In the genomic region with DNA sequence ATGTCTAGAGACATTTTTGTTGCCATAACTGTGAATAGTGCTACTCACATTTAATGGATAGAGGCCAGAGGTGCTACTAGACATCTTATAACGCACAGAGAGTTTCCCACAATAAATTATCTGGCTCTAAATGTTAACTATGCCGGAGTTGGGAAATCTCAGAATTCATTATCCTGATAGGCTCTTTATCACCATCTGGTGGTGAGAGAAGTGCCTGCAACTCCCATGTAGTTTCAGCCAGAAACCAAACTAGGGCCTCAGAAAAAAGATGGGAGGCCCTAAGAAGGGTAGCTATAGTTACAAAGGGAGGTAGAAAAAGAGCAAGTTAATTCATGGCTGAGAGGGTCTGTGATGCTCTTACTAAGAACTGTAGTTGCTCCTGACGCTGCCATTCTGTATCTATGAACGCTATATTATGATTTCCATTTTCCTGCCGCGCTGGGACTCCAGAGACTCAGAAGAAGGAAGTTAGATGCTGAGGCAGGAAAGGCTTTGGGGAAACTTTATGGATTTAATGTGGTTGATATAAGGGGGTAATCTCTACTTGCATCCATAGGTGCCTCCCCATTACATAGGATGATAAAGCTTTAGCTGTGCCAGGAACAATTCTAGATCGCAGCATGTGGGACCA, we compare ENCODE assay signal across 8 cellular contexts.
A peak's percentile ranks its signal among the peaks of the same experiment; 100 is the strongest.
DNase-seq lines count a peak whose midpoint lies in the region; ATAC-seq and TF ChIP-seq lines count a peak whose summit lies in the region.

No MANE protein-coding gene starts in this region.

- no peak overlapping the region for H3K4me3 Mint-ChIP-seq in stimulated activated naive B cell treated with anti-CD40 and anti-IgM and Interleukin-4, amounts not matched to agents 10 μg/mL and 1 μg/mL and 100 μg/mL, for 72 hours

- H3K4me3 ChIP-seq in AG04449 (ENCODE audit: low read depth, low read length), result no peak overlapping the region

- TF ChIP-seq CTCF in AG04449 (IDR thresholded peaks at IDR 0.05; ENCODE audit: insufficient read depth, low read length, missing control alignments) (peak; percentile 75), GM10266 (IDR thresholded peaks at IDR 0.05; ENCODE audit: control insufficient read depth, insufficient read depth, low read depth, missing control alignments) (peak; percentile 73)

- peaks cover 20 to 26% of the 10 kb centered on the region in 2 donors for H3K4me1 Mint-ChIP-seq in stimulated activated naive B cell treated with anti-CD40 and anti-IgM and Interleukin-4, amounts not matched to agents 10 μg/mL and 1 μg/mL and 100 μg/mL, for 72 hours

- H3K27me3 Mint-ChIP-seq in stimulated activated naive B cell treated with anti-CD40 and anti-IgM and Interleukin-4, amounts not matched to agents 10 μg/mL and 1 μg/mL and 100 μg/mL, for 72 hours, result no peaks in the 10 kb centered on the region

- POLR2A ChIA-PET in AG04449 (lab: Yijun Ruan, JAX), result no interaction called here

- no peaks in the 10 kb centered on the region for H3K9me3 Mint-ChIP-seq in stimulated activated naive B cell treated with anti-CD40 and anti-IgM and Interleukin-4, amounts not matched to agents 10 μg/mL and 1 μg/mL and 100 μg/mL, for 72 hours

- ATAC-seq in stimulated activated naive B cell treated with anti-CD40 and anti-IgM and Interleukin-4, amounts not matched to agents 10 μg/mL and 1 μg/mL and 100 μg/mL, for 72 hours (replicated peaks), result peak; percentile 52 to 61
- no peak for ATAC-seq in GM19328 (IDR thresholded peaks at IDR 0.05; ENCODE audit: unreplicated experiment)

- no peak for DNase-seq in AG04449 (ENCODE audit: low read depth, low spot score)
- DNase-seq in GM10266 (ENCODE audit: extremely low spot score), result peak; percentile 44
- peak; percentile 67 for DNase-seq in KBM-7
- peak; percentile 39 for DNase-seq in SW480 (ENCODE audit: low spot score)
- DNase-seq in cerebellar cortex (ENCODE audit: low spot score), result peak; percentile 66
- peak; percentile 49 for DNase-seq in kidney tubule cell (ENCODE audit: low spot score)
- no peak for DNase-seq in stimulated activated naive B cell treated with anti-CD40 and anti-IgM and Interleukin-4, amounts not matched to agents 10 μg/mL and 1 μg/mL and 100 μg/mL, for 72 hours

- peaks cover 2 to 4% of the 10 kb centered on the region in 2 donors for H3K36me3 Mint-ChIP-seq in stimulated activated naive B cell treated with anti-CD40 and anti-IgM and Interleukin-4, amounts not matched to agents 10 μg/mL and 1 μg/mL and 100 μg/mL, for 72 hours

- CTCF ChIA-PET in AG04449 (lab: Yijun Ruan, JAX), result interaction anchor here (0.7 to 6.0 kb wide), 46 partner anchors 9 to 341 kb away, joined by 3 to 111 read pairs (median 4); partner anchors contain the start of genes HPX, ILK, MRPL17 and TPP1

- in situ Hi-C loops in KBM-7 (cut with MboI; ENCODE audit: low pct_unique_long_range_greater_than_20kb, low sequenced_read_pairs), result no loop called here

- peak overlapping the region; percentile 26 for H3K27ac Mint-ChIP-seq in stimulated activated naive B cell treated with anti-CD40 and anti-IgM and Interleukin-4, amounts not matched to agents 10 μg/mL and 1 μg/mL and 100 μg/mL, for 72 hours

Comparison
In these comparisons a context has a peak if more than half of its experiments do, and no peak if none do; other contexts are left out.
1. DNase-seq: peak in GM10266 (single experiment), KBM-7 (single experiment), SW480 (single experiment), cerebellar cortex (single experiment) and kidney tubule cell (single experiment); none in AG04449 (single experiment) and stimulated activated naive B cell treated with anti-CD40 and anti-IgM and Interleukin-4, amounts not matched to agents 10 μg/mL and 1 μg/mL and 100 μg/mL, for 72 hours (single experiment).